ENCODE assay signal across 8 cellular contexts in the genomic region with DNA sequence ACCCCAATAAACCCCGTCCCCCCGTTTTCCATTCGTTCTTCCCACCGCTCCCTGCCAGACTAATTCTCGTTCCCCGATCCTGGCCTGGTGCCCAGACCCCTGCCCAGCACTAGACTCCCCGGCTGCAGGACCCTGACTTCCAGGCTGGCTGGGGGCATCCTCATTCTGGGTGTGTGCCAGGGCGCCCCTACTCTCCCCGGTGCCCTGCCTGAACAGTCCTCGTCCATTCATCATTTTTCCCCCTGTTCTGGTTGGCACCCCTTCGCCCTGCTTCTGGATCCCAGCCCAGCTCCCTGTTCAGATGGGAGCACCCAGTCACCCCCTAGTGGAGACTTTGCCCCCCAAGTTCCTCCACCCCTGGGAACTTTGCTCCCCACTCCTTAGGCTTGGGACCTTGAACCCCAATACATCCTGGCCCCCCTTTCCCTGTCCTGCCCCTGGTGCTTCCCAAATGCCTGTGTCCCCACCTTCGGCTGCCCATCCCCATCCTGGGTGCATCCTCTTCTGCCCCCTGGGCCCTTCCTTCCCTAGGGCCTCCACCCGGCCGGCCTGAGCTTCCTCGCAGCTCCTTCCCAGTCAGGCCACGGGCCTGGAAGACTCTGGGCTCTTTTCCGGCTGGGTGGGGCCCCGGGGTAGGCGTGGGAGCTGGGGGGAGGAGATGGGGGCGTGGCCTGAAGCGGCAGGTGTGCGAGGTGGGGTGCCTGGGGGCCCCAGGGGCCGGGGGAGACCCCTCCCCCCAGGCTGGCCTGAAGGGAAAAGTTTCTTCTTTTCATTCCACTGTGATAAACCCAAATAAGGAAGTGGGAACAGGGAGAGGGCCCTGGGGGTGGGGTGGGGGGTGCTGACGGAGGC. TPM values are rescaled to one million over a fixed set of nuclear protein-coding genes. Genes with fewer than 3 reads are reported as not detected.
DNase-seq lines count a peak whose midpoint lies in the region; ATAC-seq and TF ChIP-seq lines count a peak whose summit lies in the region.

No MANE protein-coding gene starts in this region.

- H3K27ac ChIP-seq in IMR-90 (ENCODE audit: insufficient read depth, low read length) (peak overlapping the region; percentile 88), right atrium auricular region (peak overlapping the region; percentile 63 to 71)

- H2AK9ac ChIP-seq in IMR-90 (replicated peaks; ENCODE audit: low read depth, low read length, poor library complexity), result peak overlapping the region; percentile 100

- 0% methylated on average over 6 of the region's 24 CpGs; no CpG with 5 or more reads in 1 of the 2 experiments for whole genome bisulfite sequencing in IMR-90 (ENCODE audit: extremely low coverage in 2 of 2, insufficient read length in 1 of 2), 2 experiments

- no TSS peak for BruUV-seq in IMR-90 (replicated peaks; lab: Mats Ljungman, UMichigan)

- H3K56ac ChIP-seq in IMR-90 (ENCODE audit: extremely low read depth, insufficient read depth, low read length), result peak overlapping the region; percentile 82; the same call in 1 of the 2 replicates

- H3K4ac ChIP-seq in IMR-90 (ENCODE audit: low read depth, low read length), result peak overlapping the region; percentile 96

- CTCF ChIA-PET in IMR-90 (lab: Yijun Ruan, JAX), result interaction anchor here (0.7 to 1.7 kb wide), 6 partner anchors 8 to 552 kb away, joined by 3 to 6 read pairs (median 4); no protein-coding TSS in a partner anchor

- H3K9ac ChIP-seq in IMR-90 (ENCODE audit: low read depth, low read length), result peak overlapping the region; percentile 97

- in situ Hi-C loops in IMR-90 (cut with MboI; ENCODE audit: low sequenced_read_pairs), result no loop called here

- peak overlapping the region; percentile 77 for H2BK5ac ChIP-seq in IMR-90 (ENCODE audit: low read depth, low read length, poor library complexity, severe bottlenecking)

- DNase-seq in DMS53 (lab: John Stamatoyannopoulos, UW) (peak; percentile 64), IMR-90 (no peak), right atrium auricular region (ENCODE audit: low spot score) (no peak), skeletal muscle cell (ENCODE audit: low read depth) (no peak), SKM-1 (lab: John Stamatoyannopoulos, UW; ENCODE audit: unreplicated experiment) (no peak)
- DNase-seq in activated naive CD4-positive, alpha-beta T cell treated with anti-CD3 and anti-CD28 coated beads, Interleukin-2, amount 50 U/mL, for 16 hours, result peak; percentile 32

- H4K5ac ChIP-seq in IMR-90 (ENCODE audit: low read depth, low read length), result peak overlapping the region; percentile 92

- peak overlapping the region; percentile 87 for H2AFZ ChIP-seq in IMR-90 (replicated peaks; ENCODE audit: low read length, poor library complexity)

- peak overlapping the region; percentile 91 for H4K91ac ChIP-seq in IMR-90 (ENCODE audit: insufficient read depth, low read depth, low read length)

- peak overlapping the region; percentile 68 for H3K18ac ChIP-seq in IMR-90 (ENCODE audit: low read depth, low read length)

- H3K4me3 ChIP-seq in IMR-90 (ENCODE audit: insufficient read depth, low read depth, low read length) (peak overlapping the region; percentile 98), right atrium auricular region (peak overlapping the region; percentile 77 to 83), skeletal muscle cell (ENCODE audit: low read depth, low read length) (peak overlapping the region; percentile 76)

- TF ChIP-seq RAD21 in IMR-90 (IDR thresholded peaks at IDR 0.05; ENCODE audit: low read length), result no peak

- H2BK20ac ChIP-seq in IMR-90 (ENCODE audit: low read depth, low read length), result no peak overlapping the region

- dilution Hi-C loops in IMR-90 (cut with HindIII; ENCODE audit: low sequenced_read_pairs, unreplicated experiment), result no loop called here

- H3K14ac ChIP-seq in IMR-90 (replicated peaks; ENCODE audit: low read depth, low read length), result peak overlapping the region; percentile 97

- intact Hi-C loops in IMR-90 (cut with micrococcal nuclease), result loop anchor here (1.0 kb wide), 2 partner anchors 33 to 49 kb away; a partner anchor contains a TSS

- peaks cover 5% of the 10 kb centered on the region; the same call in 1 of the 2 replicates for H4K20me1 ChIP-seq in IMR-90 (ENCODE audit: insufficient read depth, low read length)

- H3K9me1 ChIP-seq in IMR-90 (ENCODE audit: insufficient read depth, low read length), result no peaks in the 10 kb centered on the region

- peaks cover 10% of the 10 kb centered on the region for H3K4me1 ChIP-seq in IMR-90 (ENCODE audit: control insufficient read depth, insufficient read depth, low read length)
- H3K4me1 ChIP-seq in right atrium auricular region, result peaks cover 0 to 40% of the 10 kb centered on the region in 2 donors

- H2AK5ac ChIP-seq in IMR-90 (ENCODE audit: low read depth, low read length), result peak overlapping the region; percentile 89

- H3K79me1 ChIP-seq in IMR-90 (ENCODE audit: low read depth in 1 of 2, low read length in 2 of 2), result peaks cover 8 to 54% of the 10 kb centered on the region in 2 experiments

- H3K9me3 ChIP-seq in IMR-90 (ENCODE audit: control insufficient read depth, insufficient read depth, low read length) (no peaks in the 10 kb centered on the region), right atrium auricular region (no peaks in the 10 kb centered on the region)

- ATAC-seq in IMR-90 (ENCODE audit: low read depth) (peak; percentile 44; the same call in 1 of the 2 replicates), HG02852 (IDR thresholded peaks at IDR 0.05; ENCODE audit: unreplicated experiment) (no peak), HG03432 (IDR thresholded peaks at IDR 0.05; ENCODE audit: unreplicated experiment) (no peak)

- POLR2A ChIA-PET in IMR-90 (lab: Charles Lee; ENCODE audit: unreplicated experiment), result interaction anchor here (0.7 kb wide), 1 partner anchor 12 kb away, joined by 3 read pairs; no protein-coding TSS in a partner anchor

- H4K8ac ChIP-seq in IMR-90 (ENCODE audit: low read depth in 2 of 2, low read length in 2 of 2), result peak overlapping the region; percentile 33 to 59; a peak in 3 of 4 replicates

- no peak overlapping the region for H2BK15ac ChIP-seq in IMR-90 (ENCODE audit: low read depth, low read length)

- peaks cover 17% of the 10 kb centered on the region for H3K36me3 ChIP-seq in IMR-90 (ENCODE audit: control insufficient read depth, insufficient read depth, low read length)
- H3K36me3 ChIP-seq in right atrium auricular region, result peaks cover 20% of the 10 kb centered on the region

- TF ChIP-seq CTCF in IMR-90 (conservative IDR thresholded peaks at IDR 0.05; ENCODE audit: low read depth, low read length) (peak; percentile 35; the same call in 1 of the 2 replicates), right atrium auricular region (IDR thresholded peaks at IDR 0.05) (peak in 1 of 2 donors; percentile 31)

- H3K23ac ChIP-seq in IMR-90 (ENCODE audit: low read depth, low read length), result peak overlapping the region; percentile 94

- H3K4me2 ChIP-seq in IMR-90 (ENCODE audit: low read depth, low read length), result peak overlapping the region; percentile 100

- H3K27me3 ChIP-seq in IMR-90 (ENCODE audit: control insufficient read depth, insufficient read depth, low read length) (no peaks in the 10 kb centered on the region), right atrium auricular region (no peaks in the 10 kb centered on the region)

- H2BK120ac ChIP-seq in IMR-90 (ENCODE audit: low read depth, low read length), result no peak overlapping the region

- no peak for TF ChIP-seq POLR2A in IMR-90 (IDR thresholded peaks at IDR 0.05; ENCODE audit: low read depth, low read length)

TF ChIP-seq in IMR-90, 13 proteins besides CTCF, POLR2A, EP300 and RAD21 (continues in another document):
- TF ChIP-seq FOS (IDR thresholded peaks at IDR 0.05; ENCODE audit: low read depth, low read length) (no peak), CEBPB (IDR thresholded peaks at IDR 0.05; ENCODE audit: low read depth, low read length) (no peak), CHD1 (IDR thresholded peaks at IDR 0.05; ENCODE audit: low read depth, low read length) (no peak), SMC3 (IDR thresholded peaks at IDR 0.05; ENCODE audit: low read depth, low read length) (no peak), RFX5 (IDR thresholded peaks at IDR 0.05; ENCODE audit: low read depth, low read length) (no peak), MAZ (IDR thresholded peaks at IDR 0.05; ENCODE audit: borderline replicate concordance, low read depth, low read length) (no peak), BHLHE40 (IDR thresholded peaks at IDR 0.05; ENCODE audit: low read depth, low read length) (no peak)

RNA-seq across cellular contexts. Expression of a gene that starts 0.9 kb away (rescaled TPM):
- 24.9 and 26.9 TPM in 2 replicates for total RNA-seq in IMR-90 (2012; rRNA removed)
- polyA plus RNA-seq in IMR-90 (2012; rRNA removed), result 23.9 and 25.9 TPM in 2 replicates
- 15.3 and 21.3 TPM in 2 replicates for polyA plus RNA-seq in IMR-90 (2012; cell fraction: cytosol; rRNA removed)
- 51.9 and 93.7 TPM in 2 replicates for polyA plus RNA-seq in IMR-90 (2012; cell fraction: nucleus; rRNA removed; ENCODE audit: low replicate concordance)
- 10 to 100 TPM in 1 of 2 donors, 1 to 10 TPM in 1; 7.5 to 15.5 TPM for total RNA-seq in right atrium auricular region

RNA-seq across cellular contexts. Expression of a gene that starts 5.5 kb away (rescaled TPM):
- total RNA-seq in IMR-90 (2012; rRNA removed) (176 and 206 TPM in 2 replicates), right atrium auricular region (10 to 100 TPM; 76.4 to 99.2 TPM)
- 257 and 355 TPM in 2 replicates for polyA plus RNA-seq in IMR-90 (2012; rRNA removed)
- 272 and 281 TPM in 2 replicates for polyA plus RNA-seq in IMR-90 (2012; cell fraction: cytosol; rRNA removed)
- 133 and 164 TPM in 2 replicates for polyA plus RNA-seq in IMR-90 (2012; cell fraction: nucleus; rRNA removed; ENCODE audit: low replicate concordance)

RNA-seq across cellular contexts. Expression of a gene that starts 11.3 kb away (rescaled TPM):
- total RNA-seq in IMR-90 (2012; rRNA removed) (36.2 and 62.5 TPM in 2 replicates), right atrium auricular region (10 to 100 TPM; 59.1 to 83.4 TPM)
- 68.6 and 76.4 TPM in 2 replicates for polyA plus RNA-seq in IMR-90 (2012; rRNA removed)
- 114 and 135 TPM in 2 replicates for polyA plus RNA-seq in IMR-90 (2012; cell fraction: cytosol; rRNA removed)
- 46.8 and 53.6 TPM in 2 replicates for polyA plus RNA-seq in IMR-90 (2012; cell fraction: nucleus; rRNA removed; ENCODE audit: low replicate concordance)

RNA-seq across cellular contexts. Expression of a gene that starts 17.8 kb away (rescaled TPM):
- total RNA-seq in IMR-90 (2012; rRNA removed) (3.0 and 3.9 TPM in 2 replicates), right atrium auricular region (100 to 1,000 TPM; 153 to 201 TPM)
- 23.9 and 25.1 TPM in 2 replicates for polyA plus RNA-seq in IMR-90 (2012; rRNA removed)
- 29.6 and 45.2 TPM in 2 replicates for polyA plus RNA-seq in IMR-90 (2012; cell fraction: cytosol; rRNA removed)
- 24.3 and 30.6 TPM in 2 replicates for polyA plus RNA-seq in IMR-90 (2012; cell fraction: nucleus; rRNA removed; ENCODE audit: low replicate concordance)

RNA-seq across cellular contexts. Expression of a gene that starts 21.9 kb away (rescaled TPM):
- total RNA-seq in IMR-90 (2012; rRNA removed) (2.2 and 3.9 TPM in 2 replicates), right atrium auricular region (10 to 100 TPM; 24.7 to 32.1 TPM)
- polyA plus RNA-seq in IMR-90 (2012; rRNA removed), result 22.8 and 30.3 TPM in 2 replicates
- polyA plus RNA-seq in IMR-90 (2012; cell fraction: cytosol; rRNA removed), result 10.8 and 31.8 TPM in 2 replicates
- 39.6 and 66.8 TPM in 2 replicates for polyA plus RNA-seq in IMR-90 (2012; cell fraction: nucleus; rRNA removed; ENCODE audit: low replicate concordance)

Comparison
In these comparisons a context has a peak if more than half of its experiments do, and no peak if none do; other contexts are left out.
1. DNase-seq: peak in DMS53 (single experiment) and activated naive CD4-positive, alpha-beta T cell treated with anti-CD3 and anti-CD28 coated beads, Interleukin-2, amount 50 U/mL, for 16 hours (single experiment); none in IMR-90 (single experiment), right atrium auricular region (single experiment), skeletal muscle cell (single experiment) and SKM-1 (single experiment).
2. Peak in every context shown above with its lines, with median percentiles within 50 percentile points of each other: H3K4me3 ChIP-seq.